19 cellular contexts compared by ENCODE assay signal in genomic region chr5:39113354-39113953, GRCh38. TPM values are rescaled to one million over a fixed set of nuclear protein-coding genes. Genes with fewer than 3 reads are reported as not detected.
DNase-seq lines count a peak whose midpoint lies in the region; ATAC-seq, FAIRE-seq and TF ChIP-seq lines count a peak whose summit lies in the region.
"Had no signal": no experiment of that assay in that cellular context is flagged by ENCODE, and none has a peak within 500 bp of the region (broad histone marks: within the 10 kb centered on the region; RNA-seq: fewer than 3 reads in every experiment).

No MANE protein-coding gene starts in this region.

- H3K9me3 Mint-ChIP-seq in activated naive CD8-positive, alpha-beta T cell (ENCODE audit: low read depth) = no peaks in the 10 kb centered on the region
- no peaks in the 10 kb centered on the region for H3K9me3 Mint-ChIP-seq in activated naive CD8-positive, alpha-beta T cell treated with anti-CD3 and anti-CD28 coated beads, Interleukin-2, amount 50 U/mL, for 24 hours
- H3K9me3 Mint-ChIP-seq in WTC11 = no peaks in the 10 kb centered on the region
- H3K9me3 Mint-ChIP-seq: H9 had no signal

- peak overlapping the region; percentile 70 for H3K27ac Mint-ChIP-seq in activated naive CD8-positive, alpha-beta T cell
- no peak overlapping the region for H3K27ac Mint-ChIP-seq in activated naive CD8-positive, alpha-beta T cell treated with anti-CD3 and anti-CD28 coated beads, Interleukin-2, amount 50 U/mL, for 24 hours
- no peak overlapping the region for H3K27ac Mint-ChIP-seq in WTC11
- H3K27ac Mint-ChIP-seq: H9, IgD-negative memory B cell had no signal

- no peak for FAIRE-seq in bronchial epithelial cell (lab: Jason Lieb, UNC)

- TF ChIP-seq CTCF in NB4 (IDR thresholded peaks at IDR 0.05; ENCODE audit: low read depth, low read length) (no peak), bronchial epithelial cell (IDR thresholded peaks at IDR 0.05; ENCODE audit: insufficient read depth, low read length, severe bottlenecking) (no peak), WTC11 (IDR thresholded peaks at IDR 0.05) (no peak)

- H3K27me3 ChIP-seq in bronchial epithelial cell (ENCODE audit: control insufficient read depth, insufficient read depth, low read length) = no peaks in the 10 kb centered on the region
- H3K27me3 ChIP-seq: MG63 had no signal

- H3K4me1 Mint-ChIP-seq in activated naive CD8-positive, alpha-beta T cell (ENCODE audit: low read depth) = peaks cover 43% of the 10 kb centered on the region
- peaks cover 44% of the 10 kb centered on the region for H3K4me1 Mint-ChIP-seq in activated naive CD8-positive, alpha-beta T cell treated with anti-CD3 and anti-CD28 coated beads, Interleukin-2, amount 50 U/mL, for 24 hours
- H3K4me1 Mint-ChIP-seq in WTC11 = no peaks in the 10 kb centered on the region
- H3K4me1 Mint-ChIP-seq: H9 had no signal

- H3K4me3 ChIP-seq in NB4 (ENCODE audit: low read depth, low read length) = no peak overlapping the region
- no peak overlapping the region for H3K4me3 ChIP-seq in bronchial epithelial cell (ENCODE audit: low read depth, low read length)
- H3K4me3 ChIP-seq: MG63 had no signal

- no peak for TF ChIP-seq POLR2A in NB4 (IDR thresholded peaks at IDR 0.05; ENCODE audit: extremely low read depth, insufficient read length)

- ATAC-seq in activated naive CD8-positive, alpha-beta T cell treated with anti-CD3 and anti-CD28 coated beads, Interleukin-2, amount 50 U/mL, for 24 hours = no peak
- ATAC-seq in WTC11 (no peak), HG03196 (IDR thresholded peaks at IDR 0.05; ENCODE audit: unreplicated experiment) (no peak)

- DNase-seq in activated naive CD8-positive, alpha-beta T cell treated with anti-CD3 and anti-CD28 coated beads, Interleukin-2, amount 50 U/mL, for 24 hours = no peak
- peak; percentile 9 for DNase-seq in NB4 (ENCODE audit: low read depth)
- peak; percentile 13 for DNase-seq in bronchial epithelial cell (ENCODE audit: low read depth)
- DNase-seq in WTC11 (ENCODE audit: low spot score) = no peak
- no peak for DNase-seq in NK-92 (lab: John Stamatoyannopoulos, UW; ENCODE audit: unreplicated experiment)
- DNase-seq: C1 segment of cervical spinal cord, DND-41, H9, Kasumi-1, MG63, NCI-H1092, NCI-H146, NCI-H2029 treated with DMSO at 0.1 percent for 48 hours, NCI-H2171, NCI-H526, Right ventricle myocardium superior had no signal

- no peak overlapping the region for H3K4me3 Mint-ChIP-seq in activated naive CD8-positive, alpha-beta T cell
- no peak overlapping the region for H3K4me3 Mint-ChIP-seq in activated naive CD8-positive, alpha-beta T cell treated with anti-CD3 and anti-CD28 coated beads, Interleukin-2, amount 50 U/mL, for 24 hours
- H3K4me3 Mint-ChIP-seq in WTC11 = no peak overlapping the region
- H3K4me3 Mint-ChIP-seq: H9, IgD-negative memory B cell had no signal

- CTCF ChIA-PET in WTC11 (lab: Charles Lee) = interaction anchor here (1.4 kb wide), 1 partner anchor 104 kb away, joined by 4 read pairs; no protein-coding TSS in a partner anchor

- POLR2A ChIA-PET in WTC11 (lab: Charles Lee) = no interaction called here

- H3K36me3 Mint-ChIP-seq in activated naive CD8-positive, alpha-beta T cell = peaks cover 4% of the 10 kb centered on the region
- H3K36me3 Mint-ChIP-seq in activated naive CD8-positive, alpha-beta T cell treated with anti-CD3 and anti-CD28 coated beads, Interleukin-2, amount 50 U/mL, for 24 hours (ENCODE audit: low read depth) = peaks cover 24% of the 10 kb centered on the region
- H3K36me3 Mint-ChIP-seq in WTC11 = no peaks in the 10 kb centered on the region
- H3K36me3 Mint-ChIP-seq: IgD-negative memory B cell had no signal

- no peaks in the 10 kb centered on the region for H3K27me3 Mint-ChIP-seq in activated naive CD8-positive, alpha-beta T cell
- no peaks in the 10 kb centered on the region for H3K27me3 Mint-ChIP-seq in activated naive CD8-positive, alpha-beta T cell treated with anti-CD3 and anti-CD28 coated beads, Interleukin-2, amount 50 U/mL, for 24 hours
- no peaks in the 10 kb centered on the region for H3K27me3 Mint-ChIP-seq in WTC11 (ENCODE audit: low read depth)
- H3K27me3 Mint-ChIP-seq: IgD-negative memory B cell had no signal

- no peaks in the 10 kb centered on the region for H3K36me3 ChIP-seq in bronchial epithelial cell (ENCODE audit: control insufficient read depth, insufficient read depth, low read length)
- H3K36me3 ChIP-seq: MG63 had no signal

TF ChIP-seq in WTC11, 78 proteins besides CTCF, POLR2A, EP300 and RAD21:
- TF ChIP-seq ARID4B (CRISPR knock-in tag; IDR thresholded peaks at IDR 0.05; ENCODE audit: borderline replicate concordance) = no peak
- TF ChIP-seq SOX15 (CRISPR knock-in tag; IDR thresholded peaks at IDR 0.05) = no peak
- no peak for TF ChIP-seq NFYB (CRISPR knock-in tag; conservative IDR thresholded peaks at IDR 0.05; ENCODE audit: low read depth)
- no peak for TF ChIP-seq E2F4 (CRISPR knock-in tag; IDR thresholded peaks at IDR 0.05; ENCODE audit: borderline replicate concordance, low read depth)
- no peak for TF ChIP-seq TP53 (CRISPR knock-in tag; IDR thresholded peaks at IDR 0.05)
- TF ChIP-seq TEAD4 (CRISPR knock-in tag; IDR thresholded peaks at IDR 0.05) = no peak
- TF ChIP-seq NFATC4 (CRISPR knock-in tag; IDR thresholded peaks at IDR 0.05) = no peak
- no peak for TF ChIP-seq MLX (CRISPR knock-in tag; IDR thresholded peaks at IDR 0.05)
- no peak for TF ChIP-seq E2F1 (CRISPR knock-in tag; IDR thresholded peaks at IDR 0.05)
- no peak for TF ChIP-seq ZNF263 (CRISPR knock-in tag; IDR thresholded peaks at IDR 0.05; ENCODE audit: low read depth)

RNA-seq across cellular contexts. Expression of gene RICTOR, which starts 39.3 kb away (rescaled TPM):
- total RNA-seq in bronchial epithelial cell = 23.7 and 35.0 TPM in 2 replicates
- total RNA-seq in WTC11 (2021) = 20.7 to 23.0 TPM (median 22.4 TPM) in 3 replicates

Comparison
In these comparisons a context has a peak if more than half of its experiments do, and no peak if none do; other contexts are left out.
1. DNase-seq: peak in NB4 (single experiment) and bronchial epithelial cell (single experiment); none in activated naive CD8-positive, alpha-beta T cell treated with anti-CD3 and anti-CD28 coated beads, Interleukin-2, amount 50 U/mL, for 24 hours (single experiment), WTC11 (single experiment) and NK-92 (single experiment).